In genomic region chr2:224682121-224682520, GRCh38 we compare ENCODE assay signal across 29 cellular contexts. TPM values are rescaled to one million over a fixed set of nuclear protein-coding genes. Genes with fewer than 3 reads are reported as not detected.
"Had no signal": no experiment of that assay in that cellular context is flagged by ENCODE, and none has a peak within 500 bp of the region (broad histone marks: within the 10 kb centered on the region; RNA-seq: fewer than 3 reads in every experiment).

No MANE protein-coding gene starts in this region.

- H3K4me3 ChIP-seq: ascending aorta, gastrocnemius medialis, heart left ventricle, left lung, tibial artery had no signal

- H3K27ac ChIP-seq: ascending aorta, gastrocnemius medialis, heart left ventricle, left lung, tibial artery, VCaP had no signal

- H3K36me3 ChIP-seq: ascending aorta, gastrocnemius medialis, heart left ventricle, left lung, tibial artery had no signal

- H3K9me3 ChIP-seq: ascending aorta, gastrocnemius medialis, heart left ventricle, left lung, tibial artery had no signal

- ATAC-seq: activated T-cell treated with anti-CD3 and anti-CD28 coated beads, Interleukin-2, amount 50 U/mL, for 4 hours; gastrocnemius medialis; heart left ventricle; left lung had no signal

- H3K4me1 ChIP-seq: ascending aorta, gastrocnemius medialis, heart left ventricle, left lung, tibial artery had no signal

- H3K27me3 ChIP-seq: ascending aorta, gastrocnemius medialis, heart left ventricle, left lung, tibial artery had no signal

- FAIRE-seq: bronchial epithelial cell, urothelium cell line had no signal

- DNase-seq: activated CD4-positive, alpha-beta T cell treated with anti-CD3 and anti-CD28 coated beads, Interleukin-2, amount 50 U/mL, for 1 hour; activated CD4-positive, CD25-positive, alpha-beta regulatory T cell treated with anti-CD3 and anti-CD28 coated beads, Interleukin-2, amount 50 U/mL, for 72 hours; activated CD8-positive, alpha-beta memory T cell treated with anti-CD3 and anti-CD28 coated beads, Interleukin-2, amount 50 U/mL, for 4 hours; activated effector memory CD4-positive, alpha-beta T cell treated with Interleukin-2 at 50 U/mL for 16 hours; activated naive CD4-positive, alpha-beta T cell treated with anti-CD3 and anti-CD28 coated beads, Interleukin-2, amount 10 ng/mL, durations not matched to agents 7 days and 5 days; activated T-cell treated with anti-CD3 and anti-CD28 coated beads, Interleukin-2, amount 50 U/mL, for 4 hours; cerebellar nuclear complex; cortex of kidney; effector CD4-positive, alpha-beta T cell; gastrocnemius medialis; heart left ventricle; left lung; mammary epithelial cell; midbrain; nephron progenitor cell; nucleus accumbens; stimulated activated CD4-positive, alpha-beta T cell treated with anti-CD3 and anti-CD28 coated beads, Interleukin-12 subunit alpha, Interleukin-12 subunit beta, amount 100 ng/mL, for 4 hours; stimulated activated CD4-positive, alpha-beta T cell treated with anti-CD3 and anti-CD28 coated beads, Interleukin-1b, Interleukin-23, amount 100 ng/mL, for 48 hours; stimulated activated CD8-positive, alpha-beta memory T cell treated with anti-CD3 and anti-CD28 coated beads, Interleukin-4, amount 100 ng/mL, for 48 hours; stimulated activated naive CD4-positive, alpha-beta T cell treated with Interleukin-2 at 50 U/mL for 16 hours; substantia nigra; tibial artery had no signal

RNA-seq across cellular contexts. Expression of gene CCDC195, which starts 34.0 kb away (rescaled TPM):
- total RNA-seq: activated T-cell treated with anti-CD3 and anti-CD28 coated beads, Interleukin-2, amount 50 U/mL, for 4 hours; ascending aorta; bronchial epithelial cell; gastrocnemius medialis; heart left ventricle; kidney epithelial cell; left lung; mammary epithelial cell; progenitor cell of endocrine pancreas had no signal
- polyA plus RNA-seq: esophagus, heart left ventricle, mammary epithelial cell had no signal
